ENCODE assay signal across 27 cellular contexts in genomic region chr9:30519756-30520155, GRCh38.
A peak's percentile ranks its signal among the peaks of the same experiment; 100 is the strongest.
DNase-seq lines count a peak whose midpoint lies in the region; ATAC-seq, FAIRE-seq and TF ChIP-seq lines count a peak whose summit lies in the region.
"Had no signal": no experiment of that assay in that cellular context is flagged by ENCODE, and none has a peak within 500 bp of the region (broad histone marks: within the 10 kb centered on the region; RNA-seq: fewer than 3 reads in every experiment).

No MANE protein-coding gene starts in this region.

- peaks cover 0 to 8% (median 0%) of the 10 kb centered on the region in 9 donors for H3K9me3 Mint-ChIP-seq in naive thymus-derived CD8-positive, alpha-beta T cell
- H3K9me3 Mint-ChIP-seq: brain; nephron progenitor cell; T-helper 2 cell treated with Interferon-gamma antibody and Interleukin-4, amounts not matched to agents 5 μg/mL and 100 μg/mL, for 36 hours had no signal

- no peaks in the 10 kb centered on the region for H3K27me3 Mint-ChIP-seq in naive thymus-derived CD8-positive, alpha-beta T cell
- H3K27me3 Mint-ChIP-seq: activated CD8-positive, alpha-beta memory T cell treated with anti-CD3 and anti-CD28 coated beads, Interleukin-2, amount 10 ng/mL, durations not matched to agents 7 days and 5 days; activated naive CD8-positive, alpha-beta T cell; effector memory CD8-positive, alpha-beta T cell had no signal

- H3K9me3 ChIP-seq in mammary epithelial cell (replicated peaks; ENCODE audit: insufficient read depth, low read length): no peaks in the 10 kb centered on the region
- no peaks in the 10 kb centered on the region for H3K9me3 ChIP-seq in Peyer's patch
- H3K9me3 ChIP-seq in spleen: peaks cover 0 to 10% (median 0%) of the 10 kb centered on the region in 8 donors
- H3K9me3 ChIP-seq: colonic mucosa, esophagus muscularis mucosa, gastroesophageal sphincter, ovary had no signal

- BruUV-seq in mammary epithelial cell (replicated peaks; lab: Mats Ljungman, UMichigan): no TSS peak

- TF ChIP-seq CTCF in mammary epithelial cell (conservative IDR thresholded peaks at IDR 0.05 in 1 of 2, IDR thresholded peaks at IDR 0.05 in 1 of 2; ENCODE audit: extremely low read depth in 1 of 2, insufficient read depth in 1 of 2, low read depth in 1 of 2, low read length in 2 of 2): no peak
- TF ChIP-seq CTCF in Peyer's patch (IDR thresholded peaks at IDR 0.05): no peak
- no peak for TF ChIP-seq CTCF in spleen (IDR thresholded peaks at IDR 0.05 in 8 of 11, conservative IDR thresholded peaks at IDR 0.05 in 3 of 11)

- no peak for ATAC-seq in naive thymus-derived CD8-positive, alpha-beta T cell
- ATAC-seq: activated CD8-positive, alpha-beta memory T cell treated with anti-CD3 and anti-CD28 coated beads, Interleukin-2, amount 10 ng/mL, durations not matched to agents 7 days and 5 days; effector memory CD8-positive, alpha-beta T cell; gastroesophageal sphincter; left ventricle myocardium superior; right cardiac atrium had no signal

- no peak overlapping the region for H3K27ac Mint-ChIP-seq in naive thymus-derived CD8-positive, alpha-beta T cell
- H3K27ac Mint-ChIP-seq: activated CD8-positive, alpha-beta memory T cell treated with anti-CD3 and anti-CD28 coated beads, Interleukin-2, amount 10 ng/mL, durations not matched to agents 7 days and 5 days; activated naive CD8-positive, alpha-beta T cell; brain; effector memory CD8-positive, alpha-beta T cell; nephron progenitor cell; T-helper 2 cell treated with Interferon-gamma antibody and Interleukin-4, amounts not matched to agents 5 μg/mL and 100 μg/mL, for 36 hours had no signal

- DNase-seq in H54 (ENCODE audit: insufficient read length, low spot score): peak; percentile 15
- peak; percentile 15 for DNase-seq in OCI-M1 (lab: John Stamatoyannopoulos, UW)
- DNase-seq in mammary epithelial cell: peak; percentile 39
- DNase-seq in skeletal muscle cell (ENCODE audit: low read depth): peak; percentile 15
- no peak for DNase-seq in Peyer's patch
- DNase-seq in naive thymus-derived CD8-positive, alpha-beta T cell: no peak
- no peak for DNase-seq in spleen
- DNase-seq: activated CD4-positive, alpha-beta T cell treated with anti-CD3 and anti-CD28 coated beads, Interleukin-2, amount 50 U/mL, for 1 hour; activated CD8-positive, alpha-beta memory T cell treated with anti-CD3 and anti-CD28 coated beads, Interleukin-2, amount 10 ng/mL, durations not matched to agents 7 days and 5 days; colonic mucosa; effector memory CD8-positive, alpha-beta T cell; KBM-7; left ventricle myocardium superior; NCI-H1436; NCI-H510A treated with DMSO at 0.1 percent for 48 hours; nephron progenitor cell; ovary; right cardiac atrium; RPMI8226; stimulated activated CD4-positive, alpha-beta T cell treated with anti-CD3 and anti-CD28 coated beads, Interleukin-15, amount 100 ng/mL, for 24 hours; trophoblast cell had no signal

- no peaks in the 10 kb centered on the region for H3K36me3 Mint-ChIP-seq in naive thymus-derived CD8-positive, alpha-beta T cell
- H3K36me3 Mint-ChIP-seq: activated CD8-positive, alpha-beta memory T cell treated with anti-CD3 and anti-CD28 coated beads, Interleukin-2, amount 10 ng/mL, durations not matched to agents 7 days and 5 days; activated naive CD8-positive, alpha-beta T cell; brain had no signal

- in situ Hi-C loops in mammary epithelial cell (cut with MboI; ENCODE audit: low sequenced_read_pairs in 2 of 2): no loop called here

- H3K4me1 ChIP-seq in mammary epithelial cell (ENCODE audit: insufficient read depth, low read length): no peaks in the 10 kb centered on the region
- no peaks in the 10 kb centered on the region for H3K4me1 ChIP-seq in Peyer's patch
- no peaks in the 10 kb centered on the region for H3K4me1 ChIP-seq in spleen
- H3K4me1 ChIP-seq: colonic mucosa, esophagus muscularis mucosa, gastroesophageal sphincter had no signal

- H3K9ac ChIP-seq in mammary epithelial cell (ENCODE audit: insufficient read depth, low read length): no peak overlapping the region

- POLR2A ChIA-PET in naive thymus-derived CD8-positive, alpha-beta T cell (lab: Charles Lee): no interaction called here

- no peaks in the 10 kb centered on the region for H3K36me3 ChIP-seq in mammary epithelial cell (ENCODE audit: insufficient read depth, low read length)
- H3K36me3 ChIP-seq in Peyer's patch: no peaks in the 10 kb centered on the region
- H3K36me3 ChIP-seq in spleen: no peaks in the 10 kb centered on the region
- H3K36me3 ChIP-seq: colonic mucosa, esophagus muscularis mucosa, gastroesophageal sphincter, ovary had no signal

- H4K20me1 ChIP-seq in mammary epithelial cell (ENCODE audit: insufficient read depth, low read length): no peaks in the 10 kb centered on the region

- TF ChIP-seq POLR2A in H54 (IDR thresholded peaks at IDR 0.05; ENCODE audit: low read depth, low read length) (no peak), Peyer's patch (IDR thresholded peaks at IDR 0.05) (no peak), spleen (IDR thresholded peaks at IDR 0.05) (no peak)

- H3K4me1 Mint-ChIP-seq in naive thymus-derived CD8-positive, alpha-beta T cell: no peaks in the 10 kb centered on the region
- H3K4me1 Mint-ChIP-seq: activated CD8-positive, alpha-beta memory T cell treated with anti-CD3 and anti-CD28 coated beads, Interleukin-2, amount 10 ng/mL, durations not matched to agents 7 days and 5 days; nephron progenitor cell had no signal

- no peaks in the 10 kb centered on the region for H3K79me2 ChIP-seq in mammary epithelial cell (ENCODE audit: insufficient read depth, low read length)

- no peak overlapping the region for H3K4me3 ChIP-seq in mammary epithelial cell (replicated peaks in 1 of 3; ENCODE audit: insufficient read depth in 1 of 3, low read depth in 2 of 3, low read length in 3 of 3)
- H3K4me3 ChIP-seq in skeletal muscle cell (ENCODE audit: low read depth, low read length): no peak overlapping the region
- H3K4me3 ChIP-seq in Peyer's patch: no peak overlapping the region
- no peak overlapping the region for H3K4me3 ChIP-seq in spleen
- H3K4me3 ChIP-seq: colonic mucosa, esophagus muscularis mucosa, gastroesophageal sphincter, ovary had no signal

- H2AFZ ChIP-seq in mammary epithelial cell (ENCODE audit: low read depth, low read length): no peak overlapping the region

- no peak overlapping the region for H3K27ac ChIP-seq in mammary epithelial cell (ENCODE audit: insufficient read depth, low read depth, low read length)
- H3K27ac ChIP-seq in Peyer's patch: no peak overlapping the region
- no peak overlapping the region for H3K27ac ChIP-seq in spleen
- H3K27ac ChIP-seq: colonic mucosa, esophagus muscularis mucosa, gastroesophageal sphincter, ovary, VCaP had no signal

- FAIRE-seq in H54 (lab: Jason Lieb, UNC): peak; percentile 93

- CTCF ChIA-PET in mammary epithelial cell (lab: Charles Lee; ENCODE audit: low non-redundant PET): no interaction called here

- dilution Hi-C loops in mammary epithelial cell (cut with HindIII; ENCODE audit: low sequenced_read_pairs): no loop called here

- no peak overlapping the region for H3K4me3 Mint-ChIP-seq in naive thymus-derived CD8-positive, alpha-beta T cell
- H3K4me3 Mint-ChIP-seq: activated CD8-positive, alpha-beta memory T cell treated with anti-CD3 and anti-CD28 coated beads, Interleukin-2, amount 10 ng/mL, durations not matched to agents 7 days and 5 days; activated naive CD8-positive, alpha-beta T cell; brain; effector memory CD8-positive, alpha-beta T cell; nephron progenitor cell; T-helper 2 cell treated with Interferon-gamma antibody and Interleukin-4, amounts not matched to agents 5 μg/mL and 100 μg/mL, for 36 hours had no signal

- H3K4me2 ChIP-seq in mammary epithelial cell (ENCODE audit: insufficient read depth, low read depth, low read length): no peak overlapping the region

- 0% methylated on average over 2 of the region's 2 CpGs for WGBS in mammary epithelial cell (ENCODE audit: low coverage, missing lambda C conversion rate)
- 60 to 85% (median 65%) methylated on average over 2 of the region's 2 CpGs for WGBS in spleen, 5 donors

- H3K27me3 ChIP-seq in mammary epithelial cell (ENCODE audit: insufficient read depth, low read length) (no peaks in the 10 kb centered on the region), Peyer's patch (no peaks in the 10 kb centered on the region), spleen (replicated peaks in 1 of 7) (no peaks in the 10 kb centered on the region)
- H3K27me3 ChIP-seq: colonic mucosa, esophagus muscularis mucosa, gastroesophageal sphincter, ovary had no signal

- intact Hi-C loops in mammary epithelial cell (cut with micrococcal nuclease) (no loop called here), spleen (cut with DNase I; ENCODE audit: low total_unique reads) (no loop called here)

Comparison
In these comparisons a context has a peak if more than half of its experiments do, and no peak if none do; other contexts are left out.
1. DNase-seq: peak in H54 (single experiment), OCI-M1 (single experiment), mammary epithelial cell (single experiment) and skeletal muscle cell (single experiment); none in Peyer's patch (0 of 3), naive thymus-derived CD8-positive, alpha-beta T cell (0 of 10) and spleen (single experiment).